11 cellular contexts compared by ENCODE assay signal in genomic region chr16:69482410-69482951, GRCh38. TPM values are rescaled to one million over a fixed set of nuclear protein-coding genes. Genes with fewer than 3 reads are reported as not detected.
DNase-seq lines count a peak whose midpoint lies in the region; ATAC-seq, FAIRE-seq and TF ChIP-seq lines count a peak whose summit lies in the region.
"Had no signal": no experiment of that assay in that cellular context is flagged by ENCODE, and none has a peak within 500 bp of the region (broad histone marks: within the 10 kb centered on the region; RNA-seq: fewer than 3 reads in every experiment).

No MANE protein-coding gene starts in this region.

- no peak overlapping the region for H3K27ac Mint-ChIP-seq in activated CD8-positive, alpha-beta memory T cell treated with anti-CD3 and anti-CD28 coated beads, Interleukin-2, amount 10 ng/mL, durations not matched to agents 7 days and 5 days

- peaks cover 5% of the 10 kb centered on the region for H3K27me3 Mint-ChIP-seq in activated CD8-positive, alpha-beta memory T cell treated with anti-CD3 and anti-CD28 coated beads, Interleukin-2, amount 10 ng/mL, durations not matched to agents 7 days and 5 days

- intact Hi-C loops in breast epithelium (cut with DNase I; ENCODE audit: low total_unique reads): loop anchor here (10.0 kb wide), 1 partner anchor 78 kb away; no protein-coding TSS in a partner anchor

- no peak for FAIRE-seq in urothelium cell line (lab: Jason Lieb, UNC)
- FAIRE-seq: A549 had no signal

- no peaks in the 10 kb centered on the region for H3K9me3 Mint-ChIP-seq in activated CD8-positive, alpha-beta memory T cell treated with anti-CD3 and anti-CD28 coated beads, Interleukin-2, amount 10 ng/mL, durations not matched to agents 7 days and 5 days (ENCODE audit: low read depth)

- TF ChIP-seq CTCF in breast epithelium (IDR thresholded peaks at IDR 0.05): no peak

- no peaks in the 10 kb centered on the region for H3K9me3 ChIP-seq in breast epithelium
- H3K9me3 ChIP-seq: A549 had no signal

- peak overlapping the region; percentile 88 to 94 for H3K27ac ChIP-seq in breast epithelium

- H3K4me3 Mint-ChIP-seq in activated CD8-positive, alpha-beta memory T cell treated with anti-CD3 and anti-CD28 coated beads, Interleukin-2, amount 10 ng/mL, durations not matched to agents 7 days and 5 days: no peak overlapping the region

- no peak for TF ChIP-seq POLR2A in breast epithelium (IDR thresholded peaks at IDR 0.05)

- peaks cover 3% of the 10 kb centered on the region for H3K36me3 Mint-ChIP-seq in activated CD8-positive, alpha-beta memory T cell treated with anti-CD3 and anti-CD28 coated beads, Interleukin-2, amount 10 ng/mL, durations not matched to agents 7 days and 5 days

- ATAC-seq in activated CD8-positive, alpha-beta memory T cell treated with anti-CD3 and anti-CD28 coated beads, Interleukin-2, amount 10 ng/mL, durations not matched to agents 7 days and 5 days: no peak

- DNase-seq in NCI-H1436 (lab: John Stamatoyannopoulos, UW): peak; percentile 1
- DNase-seq in NCI-H1436 treated with DMSO at 0.1 percent for 48 hours (lab: John Stamatoyannopoulos, UW): no peak
- peak; percentile 60 to 64 for DNase-seq in breast epithelium (ENCODE audit: low spot score in 2 of 2)
- DNase-seq in lung microvascular endothelial cell (ENCODE audit: low read depth in 2 of 2): peak; percentile 93 to 98
- DNase-seq in urothelium cell line (ENCODE audit: low spot score): peak; percentile 71
- no peak for DNase-seq in effector CD8-positive, alpha-beta T cell (lab: John Stamatoyannopoulos, UW)
- DNase-seq in activated CD4-positive, CD25-positive, alpha-beta regulatory T cell treated with anti-CD3 and anti-CD28 coated beads, Interleukin-2, amount 50 U/mL, for 72 hours: no peak
- no peak for DNase-seq in activated CD8-positive, alpha-beta memory T cell treated with anti-CD3 and anti-CD28 coated beads, Interleukin-2, amount 10 ng/mL, durations not matched to agents 7 days and 5 days
- DNase-seq: activated CD4-positive, alpha-beta T cell treated with anti-CD3 and anti-CD28 coated beads for 4 hours; islet precursor cell had no signal

- H3K4me1 Mint-ChIP-seq in activated CD8-positive, alpha-beta memory T cell treated with anti-CD3 and anti-CD28 coated beads, Interleukin-2, amount 10 ng/mL, durations not matched to agents 7 days and 5 days: no peaks in the 10 kb centered on the region

- H3K4me3 ChIP-seq in breast epithelium: peak overlapping the region; percentile 15 to 59 (median 38)
- H3K4me3 ChIP-seq: A549 had no signal

- CTCF ChIA-PET in activated CD8-positive, alpha-beta memory T cell treated with anti-CD3 and anti-CD28 coated beads, Interleukin-2, amount 10 ng/mL, durations not matched to agents 7 days and 5 days (lab: Charles Lee): no interaction called here

- H3K36me3 ChIP-seq in breast epithelium: no peaks in the 10 kb centered on the region

- no peaks in the 10 kb centered on the region for H3K27me3 ChIP-seq in breast epithelium

- H3K4me1 ChIP-seq in breast epithelium: peaks cover 3 to 7% of the 10 kb centered on the region in 2 donors

RNA-seq across cellular contexts. Expression of gene CYB5B, which starts 58.1 kb away (rescaled TPM):
- total RNA-seq in breast epithelium (10 to 100 TPM; 28.2 to 48.0 (median 34.7) TPM), lung microvascular endothelial cell (48.2 and 52.8 TPM in 2 replicates)
- total RNA-seq in activated CD8-positive, alpha-beta memory T cell treated with anti-CD3 and anti-CD28 coated beads, Interleukin-2, amount 10 ng/mL, durations not matched to agents 7 days and 5 days: 100 to 1,000 TPM; 149 to 189 TPM

Comparison
In these comparisons a context has a peak if more than half of its experiments do, and no peak if none do; other contexts are left out.
1. DNase-seq: peak in NCI-H1436 (single experiment), breast epithelium (2 of 2), lung microvascular endothelial cell (2 of 2) and urothelium cell line (single experiment); none in NCI-H1436 treated with DMSO at 0.1 percent for 48 hours (single experiment), effector CD8-positive, alpha-beta T cell (single experiment), activated CD4-positive, CD25-positive, alpha-beta regulatory T cell treated with anti-CD3 and anti-CD28 coated beads, Interleukin-2, amount 50 U/mL, for 72 hours (single experiment) and activated CD8-positive, alpha-beta memory T cell treated with anti-CD3 and anti-CD28 coated beads, Interleukin-2, amount 10 ng/mL, durations not matched to agents 7 days and 5 days (single experiment).